ENCODE assay signal across 1 cellular context in genomic region chr12:109092484-109093021, GRCh38.
TF ChIP-seq lines count a peak whose summit lies in the region.

No MANE protein-coding gene starts in this region.

TF ChIP-seq in HepG2, 621 proteins besides CTCF, POLR2A, EP300 and RAD21:
- TF ChIP-seq, protein P1, sequence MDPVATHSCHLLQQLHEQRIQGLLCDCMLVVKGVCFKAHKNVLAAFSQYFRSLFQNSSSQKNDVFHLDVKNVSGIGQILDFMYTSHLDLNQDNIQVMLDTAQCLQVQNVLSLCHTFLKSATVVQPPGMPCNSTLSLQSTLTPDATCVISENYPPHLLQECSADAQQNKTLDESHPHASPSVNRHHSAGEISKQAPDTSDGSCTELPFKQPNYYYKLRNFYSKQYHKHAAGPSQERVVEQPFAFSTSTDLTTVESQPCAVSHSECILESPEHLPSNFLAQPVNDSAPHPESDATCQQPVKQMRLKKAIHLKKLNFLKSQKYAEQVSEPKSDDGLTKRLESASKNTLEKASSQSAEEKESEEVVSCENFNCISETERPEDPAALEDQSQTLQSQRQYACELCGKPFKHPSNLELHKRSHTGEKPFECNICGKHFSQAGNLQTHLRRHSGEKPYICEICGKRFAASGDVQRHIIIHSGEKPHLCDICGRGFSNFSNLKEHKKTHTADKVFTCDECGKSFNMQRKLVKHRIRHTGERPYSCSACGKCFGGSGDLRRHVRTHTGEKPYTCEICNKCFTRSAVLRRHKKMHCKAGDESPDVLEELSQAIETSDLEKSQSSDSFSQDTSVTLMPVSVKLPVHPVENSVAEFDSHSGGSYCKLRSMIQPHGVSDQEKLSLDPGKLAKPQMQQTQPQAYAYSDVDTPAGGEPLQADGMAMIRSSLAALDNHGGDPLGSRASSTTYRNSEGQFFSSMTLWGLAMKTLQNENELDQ (CRISPR knock-in tag; IDR thresholded peaks at IDR 0.05; ENCODE audit: borderline replicate concordance): no peak
- TF ChIP-seq ZNF761 (CRISPR knock-in tag; conservative IDR thresholded peaks at IDR 0.05): no peak
- TF ChIP-seq, protein P2, sequence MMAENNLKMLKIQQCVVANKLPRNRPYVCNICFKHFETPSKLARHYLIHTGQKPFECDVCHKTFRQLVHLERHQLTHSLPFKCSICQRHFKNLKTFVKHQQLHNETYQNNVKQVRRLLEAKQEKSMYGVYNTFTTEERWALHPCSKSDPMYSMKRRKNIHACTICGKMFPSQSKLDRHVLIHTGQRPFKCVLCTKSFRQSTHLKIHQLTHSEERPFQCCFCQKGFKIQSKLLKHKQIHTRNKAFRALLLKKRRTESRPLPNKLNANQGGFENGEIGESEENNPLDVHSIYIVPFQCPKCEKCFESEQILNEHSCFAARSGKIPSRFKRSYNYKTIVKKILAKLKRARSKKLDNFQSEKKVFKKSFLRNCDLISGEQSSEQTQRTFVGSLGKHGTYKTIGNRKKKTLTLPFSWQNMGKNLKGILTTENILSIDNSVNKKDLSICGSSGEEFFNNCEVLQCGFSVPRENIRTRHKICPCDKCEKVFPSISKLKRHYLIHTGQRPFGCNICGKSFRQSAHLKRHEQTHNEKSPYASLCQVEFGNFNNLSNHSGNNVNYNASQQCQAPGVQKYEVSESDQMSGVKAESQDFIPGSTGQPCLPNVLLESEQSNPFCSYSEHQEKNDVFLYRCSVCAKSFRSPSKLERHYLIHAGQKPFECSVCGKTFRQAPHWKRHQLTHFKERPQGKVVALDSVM (CRISPR knock-in tag; IDR thresholded peaks at IDR 0.05): peak; percentile 98
- no peak for TF ChIP-seq KDM5B (CRISPR knock-in tag; IDR thresholded peaks at IDR 0.05; ENCODE audit: borderline replicate concordance)
- TF ChIP-seq, protein P3, sequence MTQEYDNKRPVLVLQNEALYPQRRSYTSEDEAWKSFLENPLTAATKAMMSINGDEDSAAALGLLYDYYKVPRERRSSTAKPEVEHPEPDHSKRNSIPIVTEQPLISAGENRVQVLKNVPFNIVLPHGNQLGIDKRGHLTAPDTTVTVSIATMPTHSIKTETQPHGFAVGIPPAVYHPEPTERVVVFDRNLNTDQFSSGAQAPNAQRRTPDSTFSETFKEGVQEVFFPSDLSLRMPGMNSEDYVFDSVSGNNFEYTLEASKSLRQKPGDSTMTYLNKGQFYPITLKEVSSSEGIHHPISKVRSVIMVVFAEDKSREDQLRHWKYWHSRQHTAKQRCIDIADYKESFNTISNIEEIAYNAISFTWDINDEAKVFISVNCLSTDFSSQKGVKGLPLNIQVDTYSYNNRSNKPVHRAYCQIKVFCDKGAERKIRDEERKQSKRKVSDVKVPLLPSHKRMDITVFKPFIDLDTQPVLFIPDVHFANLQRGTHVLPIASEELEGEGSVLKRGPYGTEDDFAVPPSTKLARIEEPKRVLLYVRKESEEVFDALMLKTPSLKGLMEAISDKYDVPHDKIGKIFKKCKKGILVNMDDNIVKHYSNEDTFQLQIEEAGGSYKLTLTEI (CRISPR knock-in tag; conservative IDR thresholded peaks at IDR 0.05): no peak
